ENCODE assay signal across 18 cellular contexts in the genomic region with DNA sequence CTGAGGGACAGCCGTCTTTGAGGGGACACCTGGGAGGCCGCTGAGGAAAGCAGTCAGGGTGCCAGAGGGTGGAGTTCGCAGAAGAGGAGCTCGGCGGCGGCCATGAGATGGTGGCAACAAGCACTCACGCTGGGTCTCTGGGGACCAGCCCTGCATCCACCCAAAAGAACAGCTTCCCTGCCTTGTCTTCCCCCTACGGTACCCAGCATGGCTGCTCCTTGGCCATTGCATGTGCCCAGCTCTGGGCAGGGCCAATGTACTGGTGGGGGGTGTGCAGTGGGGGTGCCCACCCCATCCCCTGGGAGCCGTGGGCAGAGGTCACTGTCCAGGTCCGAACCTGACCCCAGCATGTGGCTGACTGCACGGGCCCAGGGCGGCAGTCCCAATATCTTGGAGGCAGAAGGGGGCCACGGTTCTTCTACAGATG. TPM values are rescaled to one million over a fixed set of nuclear protein-coding genes. Genes with fewer than 3 reads are reported as not detected.
DNase-seq lines count a peak whose midpoint lies in the region; TF ChIP-seq lines count a peak whose summit lies in the region.
"Had no signal": no experiment of that assay in that cellular context is flagged by ENCODE, and none has a peak within 500 bp of the region (broad histone marks: within the 10 kb centered on the region; RNA-seq: fewer than 3 reads in every experiment).

No MANE protein-coding gene starts in this region.

- H3K36me3 Mint-ChIP-seq in CD4-positive, alpha-beta memory T cell, result peaks cover 0 to under 1% of the 10 kb centered on the region in 2 donors
- H3K36me3 Mint-ChIP-seq: T-cell had no signal

- H3K36me3 ChIP-seq in tibial nerve, result peaks cover 0 to 77% (median 5%) of the 10 kb centered on the region in 3 donors
- no peaks in the 10 kb centered on the region for H3K36me3 ChIP-seq in CD4-positive, alpha-beta memory T cell (ENCODE audit: insufficient read depth, low read length)
- H3K36me3 ChIP-seq: neural progenitor cell had no signal

- H3K4me3 Mint-ChIP-seq in CD4-positive, alpha-beta memory T cell, result no peak overlapping the region
- H3K4me3 Mint-ChIP-seq: CD8-positive, alpha-beta T cell; neural progenitor cell; T-cell had no signal

- WGBS in tibial nerve, 2 donors, result 84 to 85% methylated on average over 13 of the region's 13 CpGs

- H3K4me3 ChIP-seq in tibial nerve, result no peak overlapping the region
- H3K4me3 ChIP-seq in CD4-positive, alpha-beta memory T cell (ENCODE audit: low read length in 2 of 2), result no peak overlapping the region
- H3K4me3 ChIP-seq: neural progenitor cell, upper lobe of left lung had no signal

- no peak overlapping the region for H3K27ac Mint-ChIP-seq in CD4-positive, alpha-beta memory T cell
- H3K27ac Mint-ChIP-seq: CD8-positive, alpha-beta T cell; neural progenitor cell; T-cell had no signal

- no peak for TF ChIP-seq POLR2A in tibial nerve (IDR thresholded peaks at IDR 0.05)

- TF ChIP-seq EP300 in tibial nerve (IDR thresholded peaks at IDR 0.05), result no peak

- CTCF ChIA-PET in CD4-positive, alpha-beta memory T cell (lab: Charles Lee; ENCODE audit: partially characterized antibody), result no interaction called here

- intact Hi-C loops in CD4-positive, alpha-beta memory T cell (cut with micrococcal nuclease), result no loop called here

- DNase-seq in activated T-cell treated with anti-CD3 and anti-CD28 coated beads, Interleukin-2, amount 50 U/mL, for 1 hour, result peak; percentile 15
- DNase-seq in activated T-cell treated with anti-CD3 and anti-CD28 coated beads, Interleukin-2, amount 50 U/mL, for 48 hours, result no peak
- peak; percentile 82 for DNase-seq in mesenteric fat pad (ENCODE audit: low spot score)
- DNase-seq in tibial nerve (ENCODE audit: low spot score in 2 of 2), result no peak
- no peak for DNase-seq in CD4-positive, alpha-beta memory T cell
- no peak for DNase-seq in NK-92 treated with Interleukin-12 subunit alpha and Interleukin-12 subunit beta, amount 100 ng/mL, for 24 hours (lab: John Stamatoyannopoulos, UW)
- DNase-seq in NCI-H1694 (lab: John Stamatoyannopoulos, UW), result no peak
- DNase-seq: activated CD8-positive, alpha-beta memory T cell treated with anti-CD3 and anti-CD28 coated beads for 24 hours; CD8-positive, alpha-beta T cell; cortex of kidney; NCI-H1048; NCI-H82; stimulated activated CD4-positive, alpha-beta T cell treated with anti-CD3 and anti-CD28 coated beads, Interleukin-4, amount 100 ng/mL, for 24 hours had no signal

- H3K27me3 ChIP-seq in tibial nerve, result no peaks in the 10 kb centered on the region
- H3K27me3 ChIP-seq in CD4-positive, alpha-beta memory T cell (ENCODE audit: insufficient read depth, low read length), result no peaks in the 10 kb centered on the region
- H3K27me3 ChIP-seq: foreskin keratinocyte, neural progenitor cell, upper lobe of left lung had no signal

- H3K9me3 ChIP-seq in tibial nerve, result no peaks in the 10 kb centered on the region
- H3K9me3 ChIP-seq in CD4-positive, alpha-beta memory T cell (ENCODE audit: control insufficient read depth in 1 of 2, low read length in 2 of 2), result no peaks in the 10 kb centered on the region
- H3K9me3 ChIP-seq: upper lobe of left lung had no signal

- peaks cover 0 to 2% (median 0%) of the 10 kb centered on the region in 8 donors for H3K9me3 Mint-ChIP-seq in CD4-positive, alpha-beta memory T cell
- H3K9me3 Mint-ChIP-seq: CD8-positive, alpha-beta T cell; T-cell had no signal

- peaks cover 0 to 43% (median 16%) of the 10 kb centered on the region in 4 donors for H3K4me1 ChIP-seq in tibial nerve
- no peaks in the 10 kb centered on the region for H3K4me1 ChIP-seq in CD4-positive, alpha-beta memory T cell (ENCODE audit: insufficient read depth, low read length)
- H3K4me1 ChIP-seq: neural progenitor cell had no signal

- POLR2A ChIA-PET in CD4-positive, alpha-beta memory T cell (lab: Charles Lee; ENCODE audit: partially characterized antibody), result no interaction called here

- TF ChIP-seq CTCF in tibial nerve (IDR thresholded peaks at IDR 0.05), result no peak

- H3K4me1 Mint-ChIP-seq in CD4-positive, alpha-beta memory T cell, result no peaks in the 10 kb centered on the region
- H3K4me1 Mint-ChIP-seq: neural progenitor cell, T-cell had no signal

- no peaks in the 10 kb centered on the region for H3K27me3 Mint-ChIP-seq in CD4-positive, alpha-beta memory T cell
- H3K27me3 Mint-ChIP-seq: T-cell had no signal

- H3K27ac ChIP-seq in cingulate gyrus (ENCODE audit: low read depth, low read length) (peak overlapping the region; percentile 29), tibial nerve (peak overlapping the region; percentile 41 to 87 (median 72))
- no peak overlapping the region for H3K27ac ChIP-seq in CD4-positive, alpha-beta memory T cell (ENCODE audit: low read depth, low read length)
- H3K27ac ChIP-seq: foreskin keratinocyte, neural progenitor cell had no signal

RNA-seq across cellular contexts. Expression of gene OSBPL5, which starts 42.3 kb away (rescaled TPM):
- total RNA-seq in mesenteric fat pad (41.4 TPM), tibial nerve (100 to 1,000 TPM in 2 of 4 donors, 10 to 100 TPM in 2; 58.8 to 168 (median 106) TPM)
- 1 to 10 TPM; 4.5 to 5.2 TPM for total RNA-seq in CD4-positive, alpha-beta memory T cell
- 1 to 10 TPM in 1 of 2 donors, under 1 TPM in 1; 0.75 to 1.2 TPM for polyA plus RNA-seq in CD4-positive, alpha-beta memory T cell

Comparison
In these comparisons a context has a peak if more than half of its experiments do, and no peak if none do; other contexts are left out.
1. DNase-seq: peak in activated T-cell treated with anti-CD3 and anti-CD28 coated beads, Interleukin-2, amount 50 U/mL, for 1 hour (single experiment) and mesenteric fat pad (single experiment); none in activated T-cell treated with anti-CD3 and anti-CD28 coated beads, Interleukin-2, amount 50 U/mL, for 48 hours (0 of 2), tibial nerve (0 of 2), CD4-positive, alpha-beta memory T cell (0 of 5), NK-92 treated with Interleukin-12 subunit alpha and Interleukin-12 subunit beta, amount 100 ng/mL, for 24 hours (single experiment) and NCI-H1694 (single experiment).